In genomic region chr17:8294361-8294760, GRCh38 we compare ENCODE assay signal across 1 cellular context.
TF ChIP-seq lines count a peak whose summit lies in the region.

No MANE protein-coding gene starts in this region.

TF ChIP-seq in IMR-90, 13 proteins besides CTCF, POLR2A, EP300 and RAD21:
- no peak for TF ChIP-seq FOS (IDR thresholded peaks at IDR 0.05; ENCODE audit: low read depth, low read length)
